Comparison of ENCODE assay signal across 12 cellular contexts in the genomic region with DNA sequence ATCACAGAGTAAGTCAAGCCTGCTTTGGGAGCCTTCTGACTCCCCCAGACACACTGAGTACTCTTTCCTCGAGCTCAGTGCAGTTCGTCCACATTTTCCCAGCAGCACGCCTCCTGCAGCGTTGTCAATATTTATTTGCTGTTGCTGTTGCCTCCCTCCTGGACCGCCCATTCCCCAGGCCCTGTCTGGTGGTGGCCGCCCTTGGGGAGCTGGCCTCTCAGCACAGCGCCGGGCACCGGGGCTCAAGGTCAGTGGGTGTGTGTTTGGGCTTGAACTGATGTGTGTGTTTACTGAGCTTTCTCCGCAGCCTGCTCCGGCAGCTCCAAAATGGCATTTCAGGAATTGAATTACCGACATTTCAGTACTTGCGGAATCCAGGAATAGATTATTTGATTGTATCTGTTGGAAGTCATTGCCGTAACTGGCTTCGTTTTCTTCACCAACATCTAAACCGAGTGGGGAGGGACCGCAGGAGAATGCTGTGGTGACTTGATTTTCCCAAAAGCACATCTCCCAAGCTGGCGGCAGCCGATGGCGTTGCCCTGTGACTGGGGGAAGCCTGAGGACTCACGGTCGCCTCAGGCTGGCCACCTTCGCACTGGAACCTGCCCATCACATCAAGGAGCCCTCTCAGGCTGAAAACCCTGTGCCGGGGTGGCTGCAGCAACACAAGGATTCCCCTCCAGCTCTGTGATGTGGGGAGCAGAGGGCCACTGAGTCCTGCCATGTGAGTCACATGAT.
"Had no signal": no experiment of that assay in that cellular context is flagged by ENCODE, and none has a peak within 500 bp of the region (broad histone marks: within the 10 kb centered on the region; RNA-seq: fewer than 3 reads in every experiment).

No MANE protein-coding gene starts in this region.

- H3K4me3 ChIP-seq: heart left ventricle, sigmoid colon had no signal

- ATAC-seq: activated CD8-positive, alpha-beta memory T cell treated with anti-CD3 and anti-CD28 coated beads, Interleukin-2, amount 10 ng/mL, durations not matched to agents 7 days and 5 days; heart left ventricle; stimulated activated naive B cell treated with anti-CD40 and anti-IgM and Interleukin-4, amounts not matched to agents 10 μg/mL and 1 μg/mL and 100 μg/mL, for 72 hours had no signal

- H3K4me1 ChIP-seq: sigmoid colon had no signal

- H3K27ac ChIP-seq: heart left ventricle, sigmoid colon had no signal

- H3K36me3 ChIP-seq: sigmoid colon had no signal

- H3K9me3 ChIP-seq: heart left ventricle, sigmoid colon had no signal

- DNase-seq: activated CD4-positive, alpha-beta T cell treated with anti-CD3 and anti-CD28 coated beads, Interleukin-2, amount 50 U/mL, for 4 hours; activated CD8-positive, alpha-beta memory T cell treated with anti-CD3 and anti-CD28 coated beads, Interleukin-2, amount 10 ng/mL, durations not matched to agents 7 days and 5 days; activated gamma-delta T cell; activated T-cell treated with anti-CD3 and anti-CD28 coated beads, Interleukin-2, amount 50 U/mL, for 24 hours; heart left ventricle; mammary epithelial cell; occipital lobe; sigmoid colon; stimulated activated CD4-positive, alpha-beta T cell treated with anti-CD3 and anti-CD28 coated beads, Interleukin-2, amount 100 ng/mL, for 24 hours; stimulated activated naive B cell treated with anti-CD40 and anti-IgM and Interleukin-4, amounts not matched to agents 10 μg/mL and 1 μg/mL and 100 μg/mL, for 72 hours; substantia nigra; T-helper 2 cell had no signal

- H3K27me3 ChIP-seq: heart left ventricle, sigmoid colon had no signal
